ENCODE assay signal across 10 cellular contexts in the genomic region with DNA sequence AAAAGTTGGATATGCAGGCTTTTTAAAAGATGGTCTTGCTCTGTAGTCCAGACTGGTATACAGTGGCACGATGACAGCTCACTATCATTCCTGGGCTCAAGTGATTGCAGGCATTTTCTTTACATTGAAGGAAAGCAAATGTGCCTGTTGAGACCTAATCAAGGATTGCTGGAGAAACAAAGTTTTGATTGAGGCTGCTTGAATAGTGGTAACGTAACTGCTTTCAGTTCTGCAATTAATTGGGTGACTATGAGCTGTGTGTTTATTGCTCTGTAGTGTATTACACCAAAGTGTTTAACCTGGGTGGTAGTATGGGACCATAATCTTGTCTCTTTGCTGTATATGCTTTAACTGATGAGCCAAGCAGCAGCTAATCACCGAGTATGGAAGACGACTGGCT. TPM values are rescaled to one million over a fixed set of nuclear protein-coding genes. Genes with fewer than 3 reads are reported as not detected.
DNase-seq lines count a peak whose midpoint lies in the region; ATAC-seq and TF ChIP-seq lines count a peak whose summit lies in the region.
"Had no signal": no experiment of that assay in that cellular context is flagged by ENCODE, and none has a peak within 500 bp of the region (broad histone marks: within the 10 kb centered on the region; RNA-seq: fewer than 3 reads in every experiment).

No MANE protein-coding gene starts in this region.

- peaks cover 38% of the 10 kb centered on the region for H3K36me3 Mint-ChIP-seq in activated CD4-positive, alpha-beta T cell treated with anti-CD3 and anti-CD28 coated beads, Interleukin-2, amount 10 ng/mL, durations not matched to agents 7 days and 5 days (ENCODE audit: low read depth)
- peaks cover 40% of the 10 kb centered on the region for H3K36me3 Mint-ChIP-seq in stimulated activated effector memory CD8-positive, alpha-beta T cell treated with anti-CD3 and anti-CD28 coated beads, Interleukin-12 subunit alpha, Interleukin-12 subunit beta, amount 100 ng/mL, for 72 hours

- peak overlapping the region; percentile 14; the same call in 1 of the 2 replicates for H3K27ac ChIP-seq in Panc1 (ENCODE audit: low read length)
- no peak overlapping the region for H3K27ac ChIP-seq in fibroblast of lung (ENCODE audit: insufficient read depth, low read length)
- H3K27ac ChIP-seq in left lung, result no peak overlapping the region
- H3K27ac ChIP-seq in gastroesophageal sphincter, result peak overlapping the region in 1 of 4 donors; percentile 42

- TF ChIP-seq EP300 in gastroesophageal sphincter (IDR thresholded peaks at IDR 0.05), result no peak

- H3K9me3 Mint-ChIP-seq in activated CD4-positive, alpha-beta T cell treated with anti-CD3 and anti-CD28 coated beads, Interleukin-2, amount 10 ng/mL, durations not matched to agents 7 days and 5 days, result no peaks in the 10 kb centered on the region
- H3K9me3 Mint-ChIP-seq in stimulated activated effector memory CD8-positive, alpha-beta T cell treated with anti-CD3 and anti-CD28 coated beads, Interleukin-12 subunit alpha, Interleukin-12 subunit beta, amount 100 ng/mL, for 72 hours, result no peaks in the 10 kb centered on the region

- CTCF ChIA-PET in activated CD4-positive, alpha-beta T cell treated with anti-CD3 and anti-CD28 coated beads, Interleukin-2, amount 10 ng/mL, durations not matched to agents 7 days and 5 days (lab: Charles Lee), result interaction anchor here (0.8 to 1.5 kb wide), 5 partner anchors 15 to 79 kb away, joined by 3 to 6 read pairs (median 3); partner anchors contain the start of gene TRPV2
- CTCF ChIA-PET in Panc1 (lab: Charles Lee), result no interaction called here

- H3K9me3 ChIP-seq in Panc1 (ENCODE audit: control insufficient read depth, insufficient read depth, low read depth, low read length) (no peaks in the 10 kb centered on the region), fibroblast of lung (ENCODE audit: control insufficient read depth, insufficient read depth, low read depth, low read length) (no peaks in the 10 kb centered on the region), left lung (no peaks in the 10 kb centered on the region), gastroesophageal sphincter (no peaks in the 10 kb centered on the region)
- H3K9me3 ChIP-seq: HAP-1 had no signal

- DNase-seq in activated CD4-positive, alpha-beta T cell treated with anti-CD3 and anti-CD28 coated beads, Interleukin-2, amount 10 ng/mL, durations not matched to agents 7 days and 5 days, result no peak
- DNase-seq in activated CD4-positive, alpha-beta T cell treated with anti-CD3 and anti-CD28 coated beads, Interleukin-2, amount 50 U/mL, for 48 hours, result no peak
- DNase-seq in Panc1 (ENCODE audit: low read depth, low spot score) (no peak), fibroblast of lung (ENCODE audit: low read depth in 2 of 2) (no peak), left lung (no peak)
- no peak for DNase-seq in stimulated activated effector memory CD8-positive, alpha-beta T cell treated with anti-CD3 and anti-CD28 coated beads, Interleukin-12 subunit alpha, Interleukin-12 subunit beta, amount 100 ng/mL, for 72 hours (ENCODE audit: low spot score in 2 of 2)
- DNase-seq in stimulated activated CD4-positive, alpha-beta T cell treated with anti-CD3 and anti-CD28 coated beads, Interleukin-15, amount 100 ng/mL, for 24 hours, result no peak
- DNase-seq: NCI-H2171 treated with DMSO at 0.1 percent for 48 hours had no signal

- 31 to 81% methylated on average over 4 of the region's 4 CpGs for WGBS in gastroesophageal sphincter (ENCODE audit: low coverage in 1 of 2), 2 donors

- H3K27me3 ChIP-seq in Panc1 (ENCODE audit: control insufficient read depth, insufficient read depth, low read length), result no peaks in the 10 kb centered on the region
- H3K27me3 ChIP-seq in fibroblast of lung (ENCODE audit: control insufficient read depth, insufficient read depth, low read length), result no peaks in the 10 kb centered on the region
- H3K27me3 ChIP-seq in left lung, result no peaks in the 10 kb centered on the region
- no peaks in the 10 kb centered on the region for H3K27me3 ChIP-seq in gastroesophageal sphincter

- BruUV-seq in Panc1 (replicated peaks; lab: Mats Ljungman, UMichigan), result no TSS peak

- peak overlapping the region; percentile 76 to 97 for H3K4me3 ChIP-seq in Panc1 (ENCODE audit: low read depth in 2 of 2, low read length in 2 of 2)
- peak overlapping the region; percentile 16 to 99 (median 24) for H3K4me3 ChIP-seq in fibroblast of lung (replicated peaks in 1 of 4; ENCODE audit: control extremely low read depth in 1 of 4, insufficient read depth in 1 of 4, low read depth in 3 of 4, low read length in 4 of 4)
- H3K4me3 ChIP-seq in left lung, result peak overlapping the region in 1 of 2 donors; percentile 77
- peak overlapping the region in 1 of 2 donors; percentile 75 for H3K4me3 ChIP-seq in gastroesophageal sphincter
- H3K4me3 ChIP-seq: HAP-1 had no signal

- H3K4me3 Mint-ChIP-seq in activated CD4-positive, alpha-beta T cell treated with anti-CD3 and anti-CD28 coated beads, Interleukin-2, amount 10 ng/mL, durations not matched to agents 7 days and 5 days, result peak overlapping the region; percentile 92
- peak overlapping the region; percentile 96 for H3K4me3 Mint-ChIP-seq in stimulated activated effector memory CD8-positive, alpha-beta T cell treated with anti-CD3 and anti-CD28 coated beads, Interleukin-12 subunit alpha, Interleukin-12 subunit beta, amount 100 ng/mL, for 72 hours

- peaks cover 5% of the 10 kb centered on the region for H3K36me3 ChIP-seq in Panc1 (ENCODE audit: control insufficient read depth, insufficient read depth, low read length)
- H3K36me3 ChIP-seq in fibroblast of lung (ENCODE audit: control insufficient read depth, insufficient read depth, low read length), result peaks cover 2% of the 10 kb centered on the region
- peaks cover 0 to 22% of the 10 kb centered on the region in 2 donors for H3K36me3 ChIP-seq in left lung
- peaks cover 0 to 23% of the 10 kb centered on the region in 2 donors for H3K36me3 ChIP-seq in gastroesophageal sphincter
- H3K36me3 ChIP-seq: HAP-1 had no signal

- ATAC-seq in Panc1 (no peak), left lung (no peak), gastroesophageal sphincter (no peak)
- no peak for ATAC-seq in stimulated activated effector memory CD8-positive, alpha-beta T cell treated with anti-CD3 and anti-CD28 coated beads, Interleukin-12 subunit alpha, Interleukin-12 subunit beta, amount 100 ng/mL, for 72 hours

- peaks cover 40% of the 10 kb centered on the region for H3K4me1 Mint-ChIP-seq in activated CD4-positive, alpha-beta T cell treated with anti-CD3 and anti-CD28 coated beads, Interleukin-2, amount 10 ng/mL, durations not matched to agents 7 days and 5 days
- H3K4me1 Mint-ChIP-seq in stimulated activated effector memory CD8-positive, alpha-beta T cell treated with anti-CD3 and anti-CD28 coated beads, Interleukin-12 subunit alpha, Interleukin-12 subunit beta, amount 100 ng/mL, for 72 hours, result peaks cover 45% of the 10 kb centered on the region

- in situ Hi-C loops in Panc1 (cut with HindIII; ENCODE audit: low pct_unique_long_range_greater_than_20kb, low sequenced_read_pairs), result no loop called here

- H3K9ac ChIP-seq in fibroblast of lung (ENCODE audit: insufficient read depth, low read length), result no peak overlapping the region

- no peak overlapping the region for H3K27ac Mint-ChIP-seq in activated CD4-positive, alpha-beta T cell treated with anti-CD3 and anti-CD28 coated beads, Interleukin-2, amount 10 ng/mL, durations not matched to agents 7 days and 5 days
- peak overlapping the region; percentile 83 for H3K27ac Mint-ChIP-seq in stimulated activated effector memory CD8-positive, alpha-beta T cell treated with anti-CD3 and anti-CD28 coated beads, Interleukin-12 subunit alpha, Interleukin-12 subunit beta, amount 100 ng/mL, for 72 hours

- H2AFZ ChIP-seq in fibroblast of lung (ENCODE audit: low read length), result no peak overlapping the region

- peak overlapping the region; percentile 55 for H3K4me2 ChIP-seq in fibroblast of lung (ENCODE audit: extremely low read depth, insufficient read depth, low read length)

- POLR2A ChIA-PET in activated CD4-positive, alpha-beta T cell treated with anti-CD3 and anti-CD28 coated beads, Interleukin-2, amount 10 ng/mL, durations not matched to agents 7 days and 5 days (lab: Charles Lee), result no interaction called here
- POLR2A ChIA-PET in Panc1 (lab: Charles Lee), result interaction anchor here (0.6 kb wide), 1 partner anchor 98 kb away, joined by 4 read pairs; no protein-coding TSS in a partner anchor

- peaks cover 3% of the 10 kb centered on the region for H4K20me1 ChIP-seq in fibroblast of lung (ENCODE audit: control insufficient read depth, extremely low read depth, insufficient read depth, low read length)

- TF ChIP-seq CTCF in Panc1 (IDR thresholded peaks at IDR 0.05) (no peak), fibroblast of lung (conservative IDR thresholded peaks at IDR 0.05 in 1 of 2, IDR thresholded peaks at IDR 0.05 in 1 of 2; ENCODE audit: low read depth in 1 of 2, low read length in 2 of 2) (no peak), left lung (IDR thresholded peaks at IDR 0.05) (no peak), gastroesophageal sphincter (IDR thresholded peaks at IDR 0.05) (no peak)

- intact Hi-C loops in Panc1 (cut with micrococcal nuclease; ENCODE audit: unreplicated experiment), result loop anchor here (10.0 kb wide), 1 partner anchor 52 kb away; no protein-coding TSS in a partner anchor
- intact Hi-C loops in left lung (cut with DNase I), result no loop called here

- no peak for TF ChIP-seq POLR2A in gastroesophageal sphincter (IDR thresholded peaks at IDR 0.05)

- H3K27me3 Mint-ChIP-seq in activated CD4-positive, alpha-beta T cell treated with anti-CD3 and anti-CD28 coated beads, Interleukin-2, amount 10 ng/mL, durations not matched to agents 7 days and 5 days, result peaks cover 4% of the 10 kb centered on the region

- H3K4me1 ChIP-seq in Panc1 (ENCODE audit: control insufficient read depth, insufficient read depth, low read length) (peaks cover 24% of the 10 kb centered on the region), fibroblast of lung (ENCODE audit: control insufficient read depth, extremely low read depth, insufficient read depth, low read length) (peaks cover 4% of the 10 kb centered on the region), left lung (peaks cover 20 to 54% of the 10 kb centered on the region in 2 donors), gastroesophageal sphincter (peaks cover 2 to 62% (median 16%) of the 10 kb centered on the region in 3 donors)
- H3K4me1 ChIP-seq: HAP-1 had no signal

- peaks cover 27% of the 10 kb centered on the region for H3K79me2 ChIP-seq in fibroblast of lung (ENCODE audit: control insufficient read depth, insufficient read depth, low read length)

RNA-seq across cellular contexts. Expression of gene UBB, which starts 2.3 kb away (rescaled TPM):
- total RNA-seq in activated CD4-positive, alpha-beta T cell treated with anti-CD3 and anti-CD28 coated beads, Interleukin-2, amount 10 ng/mL, durations not matched to agents 7 days and 5 days, result 1,000 to 10,000 TPM; 1,415 to 1,539 TPM
- 1,654 TPM for total RNA-seq in Panc1 (2021; ENCODE audit: unreplicated experiment)
- 2,068 TPM for polyA plus RNA-seq in Panc1 (2012; ENCODE audit: insufficient read length)
- total RNA-seq in fibroblast of lung, result 2,161 and 3,188 TPM in 2 replicates
- polyA plus RNA-seq in fibroblast of lung, result 1,190 and 2,089 TPM in 2 replicates
- polyA plus RNA-seq in fibroblast of lung (2012), result 2,029 and 2,802 TPM in 2 replicates
- 2,290 and 3,189 TPM in 2 replicates for polyA minus RNA-seq in fibroblast of lung (ENCODE audit: low replicate concordance)
- total RNA-seq in left lung, result 1,000 to 10,000 TPM; 1,151 to 1,430 TPM
- 100 to 1,000 TPM; 697 to 982 (median 790) TPM for total RNA-seq in gastroesophageal sphincter

RNA-seq across cellular contexts. Expression of gene CENPV, which starts 29.9 kb away (rescaled TPM):
- total RNA-seq in activated CD4-positive, alpha-beta T cell treated with anti-CD3 and anti-CD28 coated beads, Interleukin-2, amount 10 ng/mL, durations not matched to agents 7 days and 5 days, result 10 to 100 TPM; 16.6 to 21.1 TPM
- total RNA-seq in Panc1 (2021; ENCODE audit: unreplicated experiment) (64.6 TPM), fibroblast of lung (9.2 and 9.8 TPM in 2 replicates), left lung (10 to 100 TPM; 11.5 to 13.5 TPM), gastroesophageal sphincter (10 to 100 TPM in 2 of 4 donors, 1 to 10 TPM in 2; 7.3 to 16.4 (median 10.3) TPM)
- 43.9 TPM for polyA plus RNA-seq in Panc1 (2012; ENCODE audit: insufficient read length)
- 25.1 and 43.7 TPM in 2 replicates for polyA plus RNA-seq in fibroblast of lung
- 20.9 and 34.3 TPM in 2 replicates for polyA plus RNA-seq in fibroblast of lung (2012)
- polyA minus RNA-seq in fibroblast of lung (ENCODE audit: low replicate concordance), result 4.5 and 41.7 TPM in 2 replicates

RNA-seq across cellular contexts. Expression of gene TRPV2, which starts 32.2 kb away (rescaled TPM):
- total RNA-seq in activated CD4-positive, alpha-beta T cell treated with anti-CD3 and anti-CD28 coated beads, Interleukin-2, amount 10 ng/mL, durations not matched to agents 7 days and 5 days, result 100 to 1,000 TPM; 114 to 134 TPM
- total RNA-seq in Panc1 (2021; ENCODE audit: unreplicated experiment), result 34.9 TPM
- polyA plus RNA-seq in Panc1 (2012; ENCODE audit: insufficient read length), result 50.8 TPM
- total RNA-seq in fibroblast of lung, result 56.2 and 74.5 TPM in 2 replicates
- 62.6 and 68.6 TPM in 2 replicates for polyA plus RNA-seq in fibroblast of lung
- 118 and 127 TPM in 2 replicates for polyA plus RNA-seq in fibroblast of lung (2012)
- polyA minus RNA-seq in fibroblast of lung (ENCODE audit: low replicate concordance), result 298 and 337 TPM in 2 replicates
- total RNA-seq in left lung, result 10 to 100 TPM; 58.0 to 97.7 TPM
- 10 to 100 TPM in 3 of 4 donors, 1 to 10 TPM in 1; 6.5 to 15.5 (median 11.6) TPM for total RNA-seq in gastroesophageal sphincter
